In genomic region chr7:99559276-99559915, GRCh38 we compare ENCODE assay signal across 9 cellular contexts. TPM values are rescaled to one million over a fixed set of nuclear protein-coding genes. Genes with fewer than 3 reads are reported as not detected.
DNase-seq lines count a peak whose midpoint lies in the region; ATAC-seq lines count a peak whose summit lies in the region.
"Had no signal": no experiment of that assay in that cellular context is flagged by ENCODE, and none has a peak within 500 bp of the region (broad histone marks: within the 10 kb centered on the region; RNA-seq: fewer than 3 reads in every experiment).

No MANE protein-coding gene starts in this region.

- no peak for ATAC-seq in activated T-helper 17 cell treated with anti-CD3 and anti-CD28 coated beads, Interleukin-2, amount 50 U/mL, for 72 hours (replicated peaks)
- ATAC-seq in stimulated activated naive B cell treated with anti-CD40 and anti-IgM and Interleukin-4, amounts not matched to agents 10 μg/mL and 1 μg/mL and 100 μg/mL, for 72 hours (replicated peaks): no peak
- no peak for ATAC-seq in GM18907 (IDR thresholded peaks at IDR 0.05; ENCODE audit: unreplicated experiment)
- no peak for ATAC-seq in HG02798 (IDR thresholded peaks at IDR 0.05; ENCODE audit: poor library complexity, unreplicated experiment)
- no peak for ATAC-seq in GM18868 (IDR thresholded peaks at IDR 0.05; ENCODE audit: unreplicated experiment)

- H3K27me3 Mint-ChIP-seq in activated T-helper 17 cell treated with anti-CD3 and anti-CD28 coated beads, Interleukin-2, amount 50 U/mL, for 72 hours: no peaks in the 10 kb centered on the region
- H3K27me3 Mint-ChIP-seq in stimulated activated naive B cell treated with anti-CD40 and anti-IgM and Interleukin-4, amounts not matched to agents 10 μg/mL and 1 μg/mL and 100 μg/mL, for 72 hours: no peaks in the 10 kb centered on the region

- no peaks in the 10 kb centered on the region for H3K27me3 ChIP-seq in iPS-15b (ENCODE audit: control insufficient read depth, insufficient read depth, low read length)

- H3K4me3 ChIP-seq in iPS-15b (ENCODE audit: low read depth, low read length): peak overlapping the region; percentile 99

- DNase-seq in HT1080 (ENCODE audit: low read depth): peak; percentile 25
- DNase-seq in stimulated activated naive B cell treated with anti-CD40 and anti-IgM and Interleukin-4, amounts not matched to agents 10 μg/mL and 1 μg/mL and 100 μg/mL, for 72 hours: no peak
- DNase-seq in dedifferentiated amniotic fluid mesenchymal stem cell (ENCODE audit: extremely low spot score): no peak
- DNase-seq: NCI-H226 had no signal

- H3K9me3 ChIP-seq in iPS-15b (ENCODE audit: control insufficient read depth, insufficient read depth, low read length): no peaks in the 10 kb centered on the region

- no peaks in the 10 kb centered on the region for H3K4me1 ChIP-seq in iPS-15b (ENCODE audit: control insufficient read depth, insufficient read depth, low read length)

- no peaks in the 10 kb centered on the region for H3K9me3 Mint-ChIP-seq in activated T-helper 17 cell treated with anti-CD3 and anti-CD28 coated beads, Interleukin-2, amount 50 U/mL, for 72 hours
- H3K9me3 Mint-ChIP-seq in stimulated activated naive B cell treated with anti-CD40 and anti-IgM and Interleukin-4, amounts not matched to agents 10 μg/mL and 1 μg/mL and 100 μg/mL, for 72 hours: no peaks in the 10 kb centered on the region

- H3K9ac ChIP-seq in iPS-15b (ENCODE audit: low read depth, low read length): peak overlapping the region; percentile 90

- peaks cover 24% of the 10 kb centered on the region for H3K36me3 ChIP-seq in iPS-15b (ENCODE audit: control insufficient read depth, insufficient read depth, low read length)

- peaks cover 95% of the 10 kb centered on the region for H3K36me3 Mint-ChIP-seq in activated T-helper 17 cell treated with anti-CD3 and anti-CD28 coated beads, Interleukin-2, amount 50 U/mL, for 72 hours (ENCODE audit: low read depth)
- peaks cover 45 to 46% of the 10 kb centered on the region in 2 donors for H3K36me3 Mint-ChIP-seq in stimulated activated naive B cell treated with anti-CD40 and anti-IgM and Interleukin-4, amounts not matched to agents 10 μg/mL and 1 μg/mL and 100 μg/mL, for 72 hours

- peaks cover 43% of the 10 kb centered on the region for H3K4me1 Mint-ChIP-seq in activated T-helper 17 cell treated with anti-CD3 and anti-CD28 coated beads, Interleukin-2, amount 50 U/mL, for 72 hours
- peaks cover 39 to 55% of the 10 kb centered on the region in 2 donors for H3K4me1 Mint-ChIP-seq in stimulated activated naive B cell treated with anti-CD40 and anti-IgM and Interleukin-4, amounts not matched to agents 10 μg/mL and 1 μg/mL and 100 μg/mL, for 72 hours

- H3K27ac Mint-ChIP-seq in activated T-helper 17 cell treated with anti-CD3 and anti-CD28 coated beads, Interleukin-2, amount 50 U/mL, for 72 hours: peak overlapping the region; percentile 98
- peak overlapping the region; percentile 99 for H3K27ac Mint-ChIP-seq in stimulated activated naive B cell treated with anti-CD40 and anti-IgM and Interleukin-4, amounts not matched to agents 10 μg/mL and 1 μg/mL and 100 μg/mL, for 72 hours

- peak overlapping the region; percentile 93 for H3K4me3 Mint-ChIP-seq in activated T-helper 17 cell treated with anti-CD3 and anti-CD28 coated beads, Interleukin-2, amount 50 U/mL, for 72 hours
- H3K4me3 Mint-ChIP-seq in stimulated activated naive B cell treated with anti-CD40 and anti-IgM and Interleukin-4, amounts not matched to agents 10 μg/mL and 1 μg/mL and 100 μg/mL, for 72 hours: peak overlapping the region; percentile 94 to 100

RNA-seq across cellular contexts. Expression of gene ZNF655, which starts 1.0 kb away (rescaled TPM):
- 69.8 and 85.2 TPM in 2 replicates for total RNA-seq in HT1080 (2014; rRNA removed; shearing (Covaris generic))
- polyA plus RNA-seq in HT1080 (2015; cell fraction: cytosol; rRNA removed): 61.7 and 66.1 TPM in 2 replicates
- 140 and 175 TPM in 2 replicates for polyA plus RNA-seq in HT1080 (2015; cell fraction: nucleus; rRNA removed)
- 10 to 100 TPM; 79.2 to 98.5 TPM for total RNA-seq in activated T-helper 17 cell treated with anti-CD3 and anti-CD28 coated beads, Interleukin-2, amount 50 U/mL, for 72 hours

RNA-seq across cellular contexts. Expression of gene FAM200A, which starts 7.5 kb away (rescaled TPM):
- total RNA-seq in HT1080 (2014; rRNA removed; shearing (Covaris generic)): 6.0 and 8.9 TPM in 2 replicates
- 9.7 and 11.4 TPM in 2 replicates for polyA plus RNA-seq in HT1080 (2015; cell fraction: cytosol; rRNA removed)
- 7.5 and 9.5 TPM in 2 replicates for polyA plus RNA-seq in HT1080 (2015; cell fraction: nucleus; rRNA removed)
- 1 to 10 TPM; 2.7 to 5.5 TPM for total RNA-seq in activated T-helper 17 cell treated with anti-CD3 and anti-CD28 coated beads, Interleukin-2, amount 50 U/mL, for 72 hours

RNA-seq across cellular contexts. Expression of gene TMEM225B, which starts 38.7 kb away (rescaled TPM):
- not detected in 2 replicates for total RNA-seq in HT1080 (2014; rRNA removed; shearing (Covaris generic))
- polyA plus RNA-seq in HT1080 (2015; cell fraction: cytosol; rRNA removed): 0.14 TPM in 1 of 2 replicates, not detected in the other
- polyA plus RNA-seq in HT1080 (2015; cell fraction: nucleus; rRNA removed): not detected in 2 replicates
- total RNA-seq in activated T-helper 17 cell treated with anti-CD3 and anti-CD28 coated beads, Interleukin-2, amount 50 U/mL, for 72 hours: 1 to 10 TPM in 1 of 2 donors, under 1 TPM in 1; 0.86 to 4.4 TPM

RNA-seq across cellular contexts. Expression of gene ZKSCAN5, which starts 54.9 kb away (rescaled TPM):
- total RNA-seq in HT1080 (2014; rRNA removed; shearing (Covaris generic)): 15.5 and 16.0 TPM in 2 replicates
- polyA plus RNA-seq in HT1080 (2015; cell fraction: cytosol; rRNA removed): 8.5 and 9.8 TPM in 2 replicates
- 10.0 and 11.4 TPM in 2 replicates for polyA plus RNA-seq in HT1080 (2015; cell fraction: nucleus; rRNA removed)
- total RNA-seq in activated T-helper 17 cell treated with anti-CD3 and anti-CD28 coated beads, Interleukin-2, amount 50 U/mL, for 72 hours: 10 to 100 TPM; 11.5 to 12.2 TPM

RNA-seq across cellular contexts. Expression of gene ZSCAN25, which starts 57.4 kb away (rescaled TPM):
- 8.3 and 14.2 TPM in 2 replicates for total RNA-seq in HT1080 (2014; rRNA removed; shearing (Covaris generic))
- polyA plus RNA-seq in HT1080 (2015; cell fraction: cytosol; rRNA removed): 5.3 and 5.7 TPM in 2 replicates
- 13.8 and 14.1 TPM in 2 replicates for polyA plus RNA-seq in HT1080 (2015; cell fraction: nucleus; rRNA removed)
- 10 to 100 TPM; 25.0 to 58.4 TPM for total RNA-seq in activated T-helper 17 cell treated with anti-CD3 and anti-CD28 coated beads, Interleukin-2, amount 50 U/mL, for 72 hours
